In genomic region chr7:127253289-127254162, GRCh38 we compare ENCODE assay signal across 1 cellular context.
A peak's percentile ranks its signal among the peaks of the same experiment; 100 is the strongest.
TF ChIP-seq lines count a peak whose summit lies in the region.

No MANE protein-coding gene starts in this region.

TF ChIP-seq in HepG2, 621 proteins besides CTCF, POLR2A, EP300 and RAD21 (continued from another document and continues in another):
- TF ChIP-seq, protein P1, sequence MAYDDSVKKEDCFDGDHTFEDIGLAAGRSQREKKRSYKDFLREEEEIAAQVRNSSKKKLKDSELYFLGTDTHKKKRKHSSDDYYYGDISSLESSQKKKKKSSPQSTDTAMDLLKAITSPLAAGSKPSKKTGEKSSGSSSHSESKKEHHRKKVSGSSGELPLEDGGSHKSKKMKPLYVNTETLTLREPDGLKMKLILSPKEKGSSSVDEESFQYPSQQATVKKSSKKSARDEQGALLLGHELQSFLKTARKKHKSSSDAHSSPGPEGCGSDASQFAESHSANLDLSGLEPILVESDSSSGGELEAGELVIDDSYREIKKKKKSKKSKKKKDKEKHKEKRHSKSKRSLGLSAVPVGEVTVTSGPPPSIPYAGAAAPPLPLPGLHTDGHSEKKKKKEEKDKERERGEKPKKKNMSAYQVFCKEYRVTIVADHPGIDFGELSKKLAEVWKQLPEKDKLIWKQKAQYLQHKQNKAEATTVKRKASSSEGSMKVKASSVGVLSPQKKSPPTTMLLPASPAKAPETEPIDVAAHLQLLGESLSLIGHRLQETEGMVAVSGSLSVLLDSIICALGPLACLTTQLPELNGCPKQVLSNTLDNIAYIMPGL (CRISPR knock-in tag; IDR thresholded peaks at IDR 0.05; ENCODE audit: borderline replicate concordance in 1 of 2, low read depth in 1 of 2), result peak in 1 of 2 experiments; percentile 75; a peak in 2 of 4 replicates
- TF ChIP-seq ZNF577 (CRISPR knock-in tag; IDR thresholded peaks at IDR 0.05; ENCODE audit: borderline replicate concordance, low read depth), result no peak
- peak; percentile 69; the same call in 1 of the 2 replicates for TF ChIP-seq MTF2 (CRISPR knock-in tag; IDR thresholded peaks at IDR 0.05; ENCODE audit: borderline replicate concordance)
- no peak for TF ChIP-seq ZNF296 (CRISPR knock-in tag; conservative IDR thresholded peaks at IDR 0.05)
- TF ChIP-seq FOXO1 (CRISPR knock-in tag; IDR thresholded peaks at IDR 0.05), result no peak
- no peak for TF ChIP-seq ZBTB39 (CRISPR knock-in tag; IDR thresholded peaks at IDR 0.05)
- no peak for TF ChIP-seq ZNF746 (CRISPR knock-in tag; IDR thresholded peaks at IDR 0.05)
- 0 out of 2 replicates have a peak, but pooled peaks have one; percentile 35 for TF ChIP-seq MIER2 (CRISPR knock-in tag; IDR thresholded peaks at IDR 0.05)
- TF ChIP-seq MIXL1 (CRISPR knock-in tag; IDR thresholded peaks at IDR 0.05), result no peak
- 0 out of 3 replicates have a peak, but pooled peaks have one; percentile 11 for TF ChIP-seq MXI1 (IDR thresholded peaks at IDR 0.05; ENCODE audit: borderline replicate concordance, low read depth, low read length)
- TF ChIP-seq HMGA1 (CRISPR knock-in tag; conservative IDR thresholded peaks at IDR 0.05), result no peak
- no peak for TF ChIP-seq ZBTB42 (CRISPR knock-in tag; IDR thresholded peaks at IDR 0.05)
- no peak for TF ChIP-seq MAFK (conservative IDR thresholded peaks at IDR 0.05 in 1 of 2, IDR thresholded peaks at IDR 0.05 in 1 of 2; ENCODE audit: low read length in 2 of 2)
- no peak for TF ChIP-seq ZNF354B (CRISPR knock-in tag; IDR thresholded peaks at IDR 0.05)
- TF ChIP-seq KMT2B (CRISPR knock-in tag; IDR thresholded peaks at IDR 0.05), result no peak
- TF ChIP-seq PRDM15 (CRISPR knock-in tag; IDR thresholded peaks at IDR 0.05), result no peak
- no peak for TF ChIP-seq ZNF446 (CRISPR knock-in tag; IDR thresholded peaks at IDR 0.05)
- no peak for TF ChIP-seq ASH2L (IDR thresholded peaks at IDR 0.05; ENCODE audit: insufficient read length, low read depth, low read length)
- TF ChIP-seq ZNF292 (CRISPR knock-in tag; IDR thresholded peaks at IDR 0.05; ENCODE audit: borderline replicate concordance, low read depth), result no peak
- no peak for TF ChIP-seq ZBTB43 (CRISPR knock-in tag; conservative IDR thresholded peaks at IDR 0.05)
- TF ChIP-seq MEIS1 (CRISPR knock-in tag; IDR thresholded peaks at IDR 0.05; ENCODE audit: borderline replicate concordance), result no peak
- TF ChIP-seq BCL6 (CRISPR knock-in tag; IDR thresholded peaks at IDR 0.05), result peak; percentile 44
- TF ChIP-seq CEBPG (CRISPR knock-in tag; IDR thresholded peaks at IDR 0.05), result no peak
- TF ChIP-seq ZNF891 (CRISPR knock-in tag; IDR thresholded peaks at IDR 0.05), result 0 out of 2 replicates have a peak, but pooled peaks have one; percentile 20
- no peak for TF ChIP-seq AHDC1 (CRISPR knock-in tag; IDR thresholded peaks at IDR 0.05; ENCODE audit: borderline replicate concordance)
- peak; percentile 67 for TF ChIP-seq HNRNPK (IDR thresholded peaks at IDR 0.05; ENCODE audit: low read depth, low read length, poor library complexity, severe bottlenecking)
- TF ChIP-seq ZNF235 (CRISPR knock-in tag; IDR thresholded peaks at IDR 0.05; ENCODE audit: borderline replicate concordance), result no peak
- TF ChIP-seq KLF13 (CRISPR knock-in tag; IDR thresholded peaks at IDR 0.05), result no peak
- no peak for TF ChIP-seq ATRX (CRISPR knock-in tag; IDR thresholded peaks at IDR 0.05; ENCODE audit: borderline replicate concordance)
- no peak for TF ChIP-seq SKI (IDR thresholded peaks at IDR 0.05; ENCODE audit: partially characterized antibody)
- TF ChIP-seq SRF (IDR thresholded peaks at IDR 0.05; ENCODE audit: low read depth, low read length), result no peak
- TF ChIP-seq KDM2A (CRISPR knock-in tag; IDR thresholded peaks at IDR 0.05; ENCODE audit: borderline replicate concordance, low read depth), result peak; percentile 57; the same call in 1 of the 2 replicates
- no peak for TF ChIP-seq RFX3 (CRISPR knock-in tag; IDR thresholded peaks at IDR 0.05)
- no peak for TF ChIP-seq NCOA2 (CRISPR knock-in tag; IDR thresholded peaks at IDR 0.05)
- 0 out of 2 replicates have a peak, but pooled peaks have one; percentile 38 for TF ChIP-seq MYPOP (CRISPR knock-in tag; IDR thresholded peaks at IDR 0.05)
- TF ChIP-seq XRCC5 (optimal IDR thresholded peaks at IDR 0.05; ENCODE audit: low read length), result no peak
- no peak for TF ChIP-seq TBP (CRISPR knock-in tag; IDR thresholded peaks at IDR 0.05)
- no peak for TF ChIP-seq RELA (CRISPR knock-in tag; IDR thresholded peaks at IDR 0.05)
- no peak for TF ChIP-seq E2F5 (CRISPR knock-in tag; conservative IDR thresholded peaks at IDR 0.05)
- TF ChIP-seq ZNF749 (CRISPR knock-in tag; IDR thresholded peaks at IDR 0.05; ENCODE audit: borderline replicate concordance), result 0 out of 2 replicates have a peak, but pooled peaks have one; percentile 56
- no peak for TF ChIP-seq FLYWCH1 (CRISPR knock-in tag; IDR thresholded peaks at IDR 0.05)
- TF ChIP-seq ATF4 (CRISPR knock-in tag; IDR thresholded peaks at IDR 0.05), result no peak
- no peak for TF ChIP-seq HOXD1 (CRISPR knock-in tag; IDR thresholded peaks at IDR 0.05)
- TF ChIP-seq RBFOX2 (IDR thresholded peaks at IDR 0.05; ENCODE audit: low read depth, low read length), result no peak
- peak; percentile 62; the same call in 1 of the 2 replicates for TF ChIP-seq RNF2 (conservative IDR thresholded peaks at IDR 0.05; ENCODE audit: low read depth)
- TF ChIP-seq RBM39 (IDR thresholded peaks at IDR 0.05; ENCODE audit: low read depth, low read length, poor library complexity, severe bottlenecking), result peak; percentile 59
- TF ChIP-seq FOXP1 (IDR thresholded peaks at IDR 0.05), result no peak
- no peak for TF ChIP-seq FOXP1 (CRISPR knock-in tag; IDR thresholded peaks at IDR 0.05)
- TF ChIP-seq, protein P2, sequence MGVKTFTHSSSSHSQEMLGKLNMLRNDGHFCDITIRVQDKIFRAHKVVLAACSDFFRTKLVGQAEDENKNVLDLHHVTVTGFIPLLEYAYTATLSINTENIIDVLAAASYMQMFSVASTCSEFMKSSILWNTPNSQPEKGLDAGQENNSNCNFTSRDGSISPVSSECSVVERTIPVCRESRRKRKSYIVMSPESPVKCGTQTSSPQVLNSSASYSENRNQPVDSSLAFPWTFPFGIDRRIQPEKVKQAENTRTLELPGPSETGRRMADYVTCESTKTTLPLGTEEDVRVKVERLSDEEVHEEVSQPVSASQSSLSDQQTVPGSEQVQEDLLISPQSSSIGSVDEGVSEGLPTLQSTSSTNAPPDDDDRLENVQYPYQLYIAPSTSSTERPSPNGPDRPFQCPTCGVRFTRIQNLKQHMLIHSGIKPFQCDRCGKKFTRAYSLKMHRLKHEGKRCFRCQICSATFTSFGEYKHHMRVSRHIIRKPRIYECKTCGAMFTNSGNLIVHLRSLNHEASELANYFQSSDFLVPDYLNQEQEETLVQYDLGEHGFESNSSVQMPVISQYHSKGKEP (CRISPR knock-in tag; IDR thresholded peaks at IDR 0.05), result no peak
